Comparison of ENCODE assay signal across 15 cellular contexts in genomic region chr9:112624711-112625707, GRCh38.
DNase-seq lines count a peak whose midpoint lies in the region; ATAC-seq, FAIRE-seq and TF ChIP-seq lines count a peak whose summit lies in the region.
"Had no signal": no experiment of that assay in that cellular context is flagged by ENCODE, and none has a peak within 500 bp of the region (broad histone marks: within the 10 kb centered on the region; RNA-seq: fewer than 3 reads in every experiment).

No MANE protein-coding gene starts in this region.

- H2BK120ac ChIP-seq in IMR-90 (ENCODE audit: low read depth, low read length) = no peak overlapping the region

- H3K27ac ChIP-seq in GM23248 (no peak overlapping the region), IMR-90 (ENCODE audit: insufficient read depth, low read length) (no peak overlapping the region), K562 (ENCODE audit: extremely low read depth, low read depth, low read length) (no peak overlapping the region), small intestine (ENCODE audit: low read depth in 1 of 2, low read length in 1 of 2) (no peak overlapping the region), upper lobe of left lung (no peak overlapping the region)

- H2AK5ac ChIP-seq in IMR-90 (ENCODE audit: low read depth, low read length) = no peak overlapping the region

- H4K5ac ChIP-seq in IMR-90 (ENCODE audit: low read depth, low read length) = no peak overlapping the region

- no peaks in the 10 kb centered on the region for H3F3A ChIP-seq in GM23248 (ENCODE audit: insufficient read depth)

- H3K56ac ChIP-seq in IMR-90 (ENCODE audit: extremely low read depth, insufficient read depth, low read length) = no peak overlapping the region

- H3K4me1 ChIP-seq in GM23248 (ENCODE audit: insufficient read depth) (no peaks in the 10 kb centered on the region), IMR-90 (ENCODE audit: control insufficient read depth, insufficient read depth, low read length) (no peaks in the 10 kb centered on the region), K562 (replicated peaks in 1 of 2; ENCODE audit: control insufficient read depth in 2 of 2, insufficient read depth in 2 of 2, low read length in 2 of 2) (no peaks in the 10 kb centered on the region; a peak in 1 of 5 replicates), small intestine (ENCODE audit: control insufficient read depth in 2 of 2, insufficient read depth in 1 of 2, low read depth in 1 of 2, low read length in 1 of 2) (no peaks in the 10 kb centered on the region), upper lobe of left lung (no peaks in the 10 kb centered on the region)

- H3K9ac ChIP-seq in GM23248 (no peak overlapping the region), IMR-90 (ENCODE audit: low read depth, low read length) (no peak overlapping the region), K562 (ENCODE audit: insufficient read depth in 1 of 2, low read depth in 2 of 2, low read length in 2 of 2) (no peak overlapping the region)

- in situ Hi-C loops in GM23248 (cut with MboI) (no loop called here), IMR-90 (cut with MboI; ENCODE audit: low sequenced_read_pairs) (no loop called here), K562 (cut with MboI) (no loop called here)

- H3K79me2 ChIP-seq in GM23248 (ENCODE audit: insufficient read depth) (no peaks in the 10 kb centered on the region; the same call in 1 of the 2 replicates), K562 (ENCODE audit: control insufficient read depth, insufficient read depth, low read length) (no peaks in the 10 kb centered on the region)

- no peaks in the 10 kb centered on the region for H3K9me2 ChIP-seq in GM23248 (ENCODE audit: insufficient read depth)

- no peak overlapping the region for H4K8ac ChIP-seq in IMR-90 (ENCODE audit: low read depth in 2 of 2, low read length in 2 of 2)

- TF ChIP-seq POLR2A in IMR-90 (IDR thresholded peaks at IDR 0.05; ENCODE audit: low read depth, low read length) (no peak), K562 (conservative IDR thresholded peaks at IDR 0.05) (no peak), upper lobe of left lung (IDR thresholded peaks at IDR 0.05) (no peak)

- H3K36me3 ChIP-seq in GM23248 (ENCODE audit: low read depth) (no peaks in the 10 kb centered on the region), IMR-90 (ENCODE audit: control insufficient read depth, insufficient read depth, low read length) (no peaks in the 10 kb centered on the region), K562 (ENCODE audit: control insufficient read depth, insufficient read depth, low read length) (no peaks in the 10 kb centered on the region), small intestine (ENCODE audit: control insufficient read depth in 2 of 2, insufficient read depth in 2 of 2, low read length in 2 of 2) (no peaks in the 10 kb centered on the region), upper lobe of left lung (no peaks in the 10 kb centered on the region)
- H3K36me3 ChIP-seq: BE2C had no signal

- H2BK20ac ChIP-seq in IMR-90 (ENCODE audit: low read depth, low read length) = no peak overlapping the region

- no peak overlapping the region for H3K23ac ChIP-seq in IMR-90 (ENCODE audit: low read depth, low read length)

- H2BK15ac ChIP-seq in IMR-90 (ENCODE audit: low read depth, low read length) = no peak overlapping the region

- TF ChIP-seq CTCF in IMR-90 (conservative IDR thresholded peaks at IDR 0.05; ENCODE audit: low read depth, low read length) (no peak), K562 (IDR thresholded peaks at IDR 0.05 in 2 of 3, conservative IDR thresholded peaks at IDR 0.05 in 1 of 3; ENCODE audit: insufficient read depth in 2 of 3, low read depth in 1 of 3, low read length in 3 of 3) (no peak), upper lobe of left lung (IDR thresholded peaks at IDR 0.05) (no peak)

- H2AFZ ChIP-seq in GM23248 (no peak overlapping the region), IMR-90 (replicated peaks; ENCODE audit: low read length, poor library complexity) (no peak overlapping the region), K562 (ENCODE audit: low read depth, low read length) (no peak overlapping the region)

- H3K4me3 ChIP-seq in GM23248 = no peak overlapping the region
- H3K4me3 ChIP-seq in IMR-90 (ENCODE audit: insufficient read depth, low read depth, low read length) = no peak overlapping the region
- no peak overlapping the region for H3K4me3 ChIP-seq in K562
- H3K4me3 ChIP-seq in small intestine (ENCODE audit: low read depth in 1 of 2, low read length in 2 of 2) = no peak overlapping the region
- no peak overlapping the region for H3K4me3 ChIP-seq in upper lobe of left lung

- H3K14ac ChIP-seq in IMR-90 (replicated peaks; ENCODE audit: low read depth, low read length) = no peak overlapping the region

- intact Hi-C loops in IMR-90 (cut with micrococcal nuclease) = loop anchor here (10.0 kb wide), 1 partner anchor 130 kb away; no protein-coding TSS in a partner anchor
- intact Hi-C loops in K562 (cut with micrococcal nuclease) = no loop called here

- H4K91ac ChIP-seq in IMR-90 (ENCODE audit: insufficient read depth, low read depth, low read length) = no peak overlapping the region

- TF ChIP-seq RAD21 in IMR-90 (IDR thresholded peaks at IDR 0.05; ENCODE audit: low read length) (no peak), K562 (CRISPR knock-in tag; conservative IDR thresholded peaks at IDR 0.05 in 1 of 2, IDR thresholded peaks at IDR 0.05 in 1 of 2) (no peak)

- BruUV-seq in IMR-90 (replicated peaks; lab: Mats Ljungman, UMichigan) (no TSS peak), K562 (replicated peaks; lab: Mats Ljungman, UMichigan) (no TSS peak)

- dilution Hi-C loops in IMR-90 (cut with HindIII; ENCODE audit: low sequenced_read_pairs, unreplicated experiment) = no loop called here

- H4K20me1 ChIP-seq in GM23248 (ENCODE audit: insufficient read depth) = no peaks in the 10 kb centered on the region
- H4K20me1 ChIP-seq in IMR-90 (ENCODE audit: insufficient read depth, low read length) = no peaks in the 10 kb centered on the region
- H4K20me1 ChIP-seq in K562 (replicated peaks; ENCODE audit: control insufficient read depth, insufficient read depth, low read length) = no peaks in the 10 kb centered on the region

- H3K18ac ChIP-seq in IMR-90 (ENCODE audit: low read depth, low read length) = no peak overlapping the region

- no peaks in the 10 kb centered on the region for H3K79me1 ChIP-seq in IMR-90 (ENCODE audit: low read depth in 1 of 2, low read length in 2 of 2)

- H2AK9ac ChIP-seq in IMR-90 (replicated peaks; ENCODE audit: low read depth, low read length, poor library complexity) = no peak overlapping the region

- peak; percentile 13 for DNase-seq in GM23248
- peak; percentile 12 for DNase-seq in IMR-90
- no peak for DNase-seq in K562 (ENCODE audit: extremely low read depth in 1 of 4, low spot score in 3 of 4)
- peak; percentile 11 for DNase-seq in left kidney (ENCODE audit: low read depth, low spot score)
- no peak for DNase-seq in small intestine
- no peak for DNase-seq in upper lobe of left lung
- DNase-seq: BE2C; CD8-positive, alpha-beta T cell; HCEC 1CT; KBM-7; NCI-H1105 treated with DMSO at 0.1 percent for 48 hours; NCI-H187; NCI-H524 treated with DMSO at 0.1 percent for 48 hours had no signal

- WGBS in GM23248 (ENCODE audit: low coverage in 1 of 2, low lambda C conversion rate in 2 of 2, missing lambda C conversion rate in 2 of 2), 2 experiments = 90% methylated on average over 7 of the region's 7 CpGs
- WGBS in IMR-90 (ENCODE audit: extremely low coverage in 2 of 2, insufficient read length in 1 of 2), 2 experiments = no CpG with 5 or more reads among the region's 7 CpGs
- WGBS in K562 (ENCODE audit: insufficient coverage, low coverage, missing lambda C conversion rate) = 55% methylated on average over 7 of the region's 7 CpGs
- WGBS in small intestine, 3 donors = 85 to 89% (median 87%) methylated on average over 7 of the region's 7 CpGs
- 88 to 90% methylated on average over 7 of the region's 7 CpGs for WGBS in upper lobe of left lung, 2 donors

- no peaks in the 10 kb centered on the region for H3K9me3 ChIP-seq in GM23248 (ENCODE audit: low read depth)
- H3K9me3 ChIP-seq in IMR-90 (ENCODE audit: control insufficient read depth, insufficient read depth, low read length) = no peaks in the 10 kb centered on the region
- H3K9me3 ChIP-seq in K562 (replicated peaks; ENCODE audit: control insufficient read depth, insufficient read depth, low read depth, low read length) = no peaks in the 10 kb centered on the region
- no peaks in the 10 kb centered on the region for H3K9me3 ChIP-seq in small intestine (ENCODE audit: control insufficient read depth, low read depth)
- no peaks in the 10 kb centered on the region for H3K9me3 ChIP-seq in upper lobe of left lung
- H3K9me3 ChIP-seq: BE2C had no signal

- no peak overlapping the region for H3K4ac ChIP-seq in IMR-90 (ENCODE audit: low read depth, low read length)

- H2BK5ac ChIP-seq in IMR-90 (ENCODE audit: low read depth, low read length, poor library complexity, severe bottlenecking) = no peak overlapping the region

- no peak overlapping the region for H3K4me2 ChIP-seq in GM23248 (ENCODE audit: unreplicated experiment)
- no peak overlapping the region for H3K4me2 ChIP-seq in IMR-90 (ENCODE audit: low read depth, low read length)
- no peak overlapping the region for H3K4me2 ChIP-seq in K562 (ENCODE audit: insufficient read depth, low read length)

- H3K27me3 ChIP-seq in GM23248 (replicated peaks; ENCODE audit: insufficient read depth) (no peaks in the 10 kb centered on the region), IMR-90 (ENCODE audit: control insufficient read depth, insufficient read depth, low read length) (no peaks in the 10 kb centered on the region), K562 (ENCODE audit: control insufficient read depth in 2 of 2, insufficient read depth in 2 of 2, low read length in 2 of 2) (no peaks in the 10 kb centered on the region), small intestine (ENCODE audit: control insufficient read depth in 2 of 2, insufficient read depth in 2 of 2, low read length in 2 of 2) (no peaks in the 10 kb centered on the region), upper lobe of left lung (no peaks in the 10 kb centered on the region)
- H3K27me3 ChIP-seq: BE2C had no signal

- FAIRE-seq in K562 (lab: Jason Lieb, UNC) (no peak), small intestine (lab: Jason Lieb, UNC) (no peak)
- FAIRE-seq: HTR-8/SVneo had no signal

- CTCF ChIA-PET in IMR-90 (lab: Yijun Ruan, JAX) = no interaction called here
- CTCF ChIA-PET in K562 (lab: Yijun Ruan, JAX; ENCODE audit: low intra/inter-chr PET ratio) = no interaction called here

- H3K9me1 ChIP-seq in IMR-90 (ENCODE audit: insufficient read depth, low read length) = 0 out of 2 replicates have a peak, but pooled peaks cover 4% of the 10 kb centered on the region
- no peaks in the 10 kb centered on the region for H3K9me1 ChIP-seq in K562 (ENCODE audit: control insufficient read depth, insufficient read depth, low read length)

- TF ChIP-seq EP300 in K562 (IDR thresholded peaks at IDR 0.05; ENCODE audit: low read length) = no peak
- no peak for TF ChIP-seq EP300 in upper lobe of left lung (IDR thresholded peaks at IDR 0.05)

- POLR2A ChIA-PET in IMR-90 (lab: Charles Lee; ENCODE audit: unreplicated experiment) (no interaction called here), K562 (lab: Yijun Ruan, JAX) (interaction anchor here (1.3 kb wide), 1 partner anchor 26 kb away, joined by 4 read pairs; no protein-coding TSS in a partner anchor)

- ATAC-seq in IMR-90 (ENCODE audit: low read depth) (no peak), K562 (no peak), upper lobe of left lung (ENCODE audit: low FRiP score in 2 of 2) (no peak), GM21447 (IDR thresholded peaks at IDR 0.05; ENCODE audit: unreplicated experiment) (no peak)
- ATAC-seq: CD8-positive, alpha-beta T cell had no signal

Comparison
In these comparisons a context has a peak if more than half of its experiments do, and no peak if none do; other contexts are left out.
1. DNase-seq: peak in GM23248 (single experiment), IMR-90 (single experiment) and left kidney (single experiment); none in K562 (0 of 4), small intestine (single experiment) and upper lobe of left lung (0 of 2).